Comparison of ENCODE assay signal across 9 cellular contexts in the genomic region with DNA sequence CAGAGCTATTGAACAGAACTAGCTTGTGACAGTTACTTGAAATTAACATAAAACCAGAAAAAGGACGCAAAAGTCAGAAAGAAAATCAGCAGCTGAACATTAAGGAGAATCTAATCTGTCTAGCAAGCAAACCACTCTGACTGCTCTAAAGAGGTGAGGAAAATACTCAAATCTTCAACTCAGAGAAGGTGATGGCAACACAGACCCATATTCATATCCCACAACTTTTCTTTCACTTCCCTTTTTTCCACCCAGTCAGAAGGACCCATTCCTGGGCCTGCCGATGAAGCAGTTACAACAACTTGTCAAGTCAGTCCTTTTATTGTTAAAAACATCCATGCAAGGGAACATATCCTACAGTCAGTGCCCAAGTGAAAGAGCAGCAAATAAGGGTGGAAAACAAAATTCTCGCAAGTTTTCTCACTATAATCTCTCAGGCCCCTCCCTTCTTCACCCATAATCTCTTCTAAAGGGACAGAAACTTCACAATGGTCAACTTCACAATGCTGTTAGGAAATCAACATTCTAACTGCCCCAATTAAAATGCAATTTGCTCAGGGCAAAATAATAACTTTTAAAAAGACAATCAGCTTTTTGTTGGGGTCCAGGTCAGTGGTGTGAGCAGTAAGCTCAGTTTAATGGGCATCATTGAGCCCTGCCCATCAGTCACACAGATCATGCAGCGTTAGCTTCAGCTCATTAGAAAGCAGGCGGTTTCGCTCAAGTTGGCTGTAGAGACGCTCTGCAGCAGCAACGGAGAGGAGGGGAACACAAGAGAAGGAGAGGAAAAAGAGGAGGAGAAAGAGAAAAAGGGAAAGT.
DNase-seq lines count a peak whose midpoint lies in the region; ATAC-seq, FAIRE-seq and TF ChIP-seq lines count a peak whose summit lies in the region.
"Had no signal": no experiment of that assay in that cellular context is flagged by ENCODE, and none has a peak within 500 bp of the region (broad histone marks: within the 10 kb centered on the region; RNA-seq: fewer than 3 reads in every experiment).

No MANE protein-coding gene starts in this region.

- H3K9me3 Mint-ChIP-seq in activated naive CD8-positive, alpha-beta T cell (ENCODE audit: low read depth): no peaks in the 10 kb centered on the region

- no peak for ATAC-seq in GM18867 (IDR thresholded peaks at IDR 0.05; ENCODE audit: unreplicated experiment)

- DNase-seq in NCI-H1436 treated with DMSO at 0.1 percent for 48 hours (lab: John Stamatoyannopoulos, UW) (peak; percentile 3), NCI-H1436 (lab: John Stamatoyannopoulos, UW) (no peak), HL-60 (ENCODE audit: low read depth in 1 of 2, low spot score in 1 of 2) (peak in 1 of 2 experiments; percentile 68), HTR-8/SVneo (ENCODE audit: insufficient read length, low spot score) (no peak), AG20443 (ENCODE audit: low spot score) (no peak)

- peaks cover 35% of the 10 kb centered on the region for H3K36me3 Mint-ChIP-seq in activated naive CD8-positive, alpha-beta T cell

- FAIRE-seq in HTR-8/SVneo (lab: Jason Lieb, UNC): no peak

- H3K27ac ChIP-seq in HL-60 (replicated peaks) (peak overlapping the region; percentile 76), skin epidermis (peak overlapping the region in 11 of 21 experiments; percentile 2 to 63 (median 38))
- H3K27ac ChIP-seq: prostate gland had no signal

- no peaks in the 10 kb centered on the region for H3K27me3 ChIP-seq in HL-60 (ENCODE audit: insufficient read depth, poor library complexity, severe bottlenecking)

- H3K27ac Mint-ChIP-seq in activated naive CD8-positive, alpha-beta T cell: peak overlapping the region; percentile 85

- H3K4me3 ChIP-seq in HL-60 (replicated peaks; ENCODE audit: insufficient read depth, low read length) (0 out of 2 replicates have a peak overlapping the region, but pooled peaks have one; percentile 3), skin epidermis (no peak overlapping the region)
- H3K4me3 ChIP-seq: prostate gland had no signal

- H3K27me3 Mint-ChIP-seq in activated naive CD8-positive, alpha-beta T cell: no peaks in the 10 kb centered on the region

- H3K4me3 Mint-ChIP-seq in activated naive CD8-positive, alpha-beta T cell: peak overlapping the region; percentile 81

- peaks cover 82% of the 10 kb centered on the region for H3K4me1 Mint-ChIP-seq in activated naive CD8-positive, alpha-beta T cell (ENCODE audit: low read depth)

- no peak for TF ChIP-seq CTCF in HL-60 (IDR thresholded peaks at IDR 0.05; ENCODE audit: insufficient read depth, low read length)
